ENCODE assay signal across 1 cellular context in genomic region chr16:28274676-28275075, GRCh38.
TF ChIP-seq lines count a peak whose summit lies in the region.

No MANE protein-coding gene starts in this region.

TF ChIP-seq in H1, 55 proteins besides CTCF, POLR2A, EP300 and RAD21:
- TF ChIP-seq BRCA1 (IDR thresholded peaks at IDR 0.05; ENCODE audit: low read depth, low read length) (no peak), TEAD4 (IDR thresholded peaks at IDR 0.05; ENCODE audit: low read depth, low read length) (no peak), EZH2 (IDR thresholded peaks at IDR 0.05; ENCODE audit: low read depth, low read length, severe bottlenecking) (no peak), FOSL1 (IDR thresholded peaks at IDR 0.05; ENCODE audit: insufficient read depth, low read depth, low read length) (no peak), POU5F1 (IDR thresholded peaks at IDR 0.05; ENCODE audit: low read depth, low read length) (no peak), MAFK (IDR thresholded peaks at IDR 0.05; ENCODE audit: low read depth, low read length) (no peak), CREB1 (IDR thresholded peaks at IDR 0.05) (no peak)
TF ChIP-seq in H1: peak in this region for 0.
